Comparison of ENCODE assay signal across 8 cellular contexts in genomic region chr5:160165137-160166068, GRCh38. TPM values are rescaled to one million over a fixed set of nuclear protein-coding genes. Genes with fewer than 3 reads are reported as not detected.
DNase-seq lines count a peak whose midpoint lies in the region; ATAC-seq and TF ChIP-seq lines count a peak whose summit lies in the region.

No MANE protein-coding gene starts in this region.

- no peaks in the 10 kb centered on the region for H4K20me1 ChIP-seq in BLaER1

- CTCF ChIA-PET in GM10248 (lab: Yijun Ruan, JAX), result no interaction called here

- peaks cover 0 to 12% of the 10 kb centered on the region in 2 donors for H3K4me1 Mint-ChIP-seq in natural killer cell treated with Interleukin-12 subunit alpha and Interleukin-12 subunit beta and Interleukin-15 and Interleukin-18, amount 100 ng/mL, for 72 hours (ENCODE audit: low read depth in 2 of 2)

- peak overlapping the region; percentile 70 for H3K27ac ChIP-seq in BLaER1
- peak overlapping the region; percentile 99 for H3K27ac ChIP-seq in HUES64 (ENCODE audit: low read depth, low read length)
- peak overlapping the region; percentile 72 for H3K27ac ChIP-seq in foreskin keratinocyte

- H3K27me3 Mint-ChIP-seq in natural killer cell treated with Interleukin-12 subunit alpha and Interleukin-12 subunit beta and Interleukin-15 and Interleukin-18, amount 100 ng/mL, for 72 hours, result peaks cover 18 to 21% of the 10 kb centered on the region in 2 donors

- ATAC-seq in foreskin keratinocyte, result peak; percentile 89
- ATAC-seq in natural killer cell treated with Interleukin-12 subunit alpha and Interleukin-12 subunit beta and Interleukin-15 and Interleukin-18, amount 100 ng/mL, for 72 hours, result peak; percentile 43 to 64

- H3K4me3 ChIP-seq in BLaER1 (no peak overlapping the region), HUES64 (ENCODE audit: low read length) (peak overlapping the region; percentile 1; the same call in 1 of the 2 replicates)

- H3K9ac ChIP-seq in BLaER1, result peak overlapping the region; percentile 34; the same call in 1 of the 2 replicates
- H3K9ac ChIP-seq in HUES64 (ENCODE audit: low read depth, low read length), result peak overlapping the region; percentile 54

- H3K36me3 ChIP-seq in BLaER1, result no peaks in the 10 kb centered on the region
- no peaks in the 10 kb centered on the region for H3K36me3 ChIP-seq in HUES64 (ENCODE audit: insufficient read depth, low read length)

- H3K4me2 ChIP-seq in BLaER1, result peak overlapping the region; percentile 79

- peaks cover 84% of the 10 kb centered on the region for H3K4me1 ChIP-seq in BLaER1
- H3K4me1 ChIP-seq in HUES64 (ENCODE audit: insufficient read depth, low read length), result peaks cover 36% of the 10 kb centered on the region
- H3K4me1 ChIP-seq in foreskin keratinocyte, result peaks cover 39% of the 10 kb centered on the region

- peak; percentile 69 for DNase-seq in UCSD-AML1 (lab: John Stamatoyannopoulos, UW; ENCODE audit: unreplicated experiment)
- peak; percentile 97 to 98 for DNase-seq in foreskin keratinocyte
- no peak for DNase-seq in natural killer cell treated with Interleukin-12 subunit alpha and Interleukin-12 subunit beta and Interleukin-15 and Interleukin-18, amount 100 ng/mL, for 72 hours (ENCODE audit: low spot score)
- DNase-seq in NCI-H1930 (lab: John Stamatoyannopoulos, UW), result no peak
- no peak for DNase-seq in activated gamma-delta T cell treated with Interleukin-2 at 50 U/mL for 16 hours
- no peak for DNase-seq in GM10248 (ENCODE audit: extremely low spot score)

- no peak overlapping the region for H3K27ac Mint-ChIP-seq in natural killer cell treated with Interleukin-12 subunit alpha and Interleukin-12 subunit beta and Interleukin-15 and Interleukin-18, amount 100 ng/mL, for 72 hours

- TF ChIP-seq CTCF in foreskin keratinocyte (conservative IDR thresholded peaks at IDR 0.05) (no peak), GM10248 (IDR thresholded peaks at IDR 0.05; ENCODE audit: control extremely low read depth, extremely low read depth, low read depth, missing control alignments) (no peak)

- H3K9me3 Mint-ChIP-seq in natural killer cell treated with Interleukin-12 subunit alpha and Interleukin-12 subunit beta and Interleukin-15 and Interleukin-18, amount 100 ng/mL, for 72 hours, result no peaks in the 10 kb centered on the region

- H3K9me3 ChIP-seq in BLaER1, result no peaks in the 10 kb centered on the region
- no peaks in the 10 kb centered on the region for H3K9me3 ChIP-seq in HUES64 (ENCODE audit: insufficient read depth, low read depth, low read length)

- no peak overlapping the region for H3K4me3 Mint-ChIP-seq in natural killer cell treated with Interleukin-12 subunit alpha and Interleukin-12 subunit beta and Interleukin-15 and Interleukin-18, amount 100 ng/mL, for 72 hours

- 66% methylated on average over 15 of the region's 15 CpGs for WGBS in HUES64

- H3K36me3 Mint-ChIP-seq in natural killer cell treated with Interleukin-12 subunit alpha and Interleukin-12 subunit beta and Interleukin-15 and Interleukin-18, amount 100 ng/mL, for 72 hours, result no peaks in the 10 kb centered on the region

- POLR2A ChIA-PET in GM10248 (lab: Yijun Ruan, JAX), result no interaction called here

- H3K27me3 ChIP-seq in BLaER1 (no peaks in the 10 kb centered on the region), HUES64 (ENCODE audit: insufficient read depth, low read length) (no peaks in the 10 kb centered on the region), foreskin keratinocyte (no peaks in the 10 kb centered on the region)

RNA-seq across cellular contexts. Expression of gene PWWP2A, which starts 46.2 kb away (rescaled TPM):
- polyA plus RNA-seq in HUES64 (2013, experiment 1 of 2), result 31.3 TPM
- polyA plus RNA-seq in HUES64 (2013, experiment 2 of 2), result 28.2 TPM
- 13.9 and 16.6 TPM in 2 replicates for total RNA-seq in foreskin keratinocyte
- polyA plus RNA-seq in foreskin keratinocyte, result 3.0 and 4.4 TPM in 2 replicates
- total RNA-seq in natural killer cell treated with Interleukin-12 subunit alpha and Interleukin-12 subunit beta and Interleukin-15 and Interleukin-18, amount 100 ng/mL, for 72 hours, result 10 to 100 TPM; 22.8 to 30.6 TPM

Comparison
In these comparisons a context has a peak if more than half of its experiments do, and no peak if none do; other contexts are left out.
1. DNase-seq: peak in UCSD-AML1 (single experiment) and foreskin keratinocyte (2 of 2); none in natural killer cell treated with Interleukin-12 subunit alpha and Interleukin-12 subunit beta and Interleukin-15 and Interleukin-18, amount 100 ng/mL, for 72 hours (single experiment), NCI-H1930 (0 of 2), activated gamma-delta T cell treated with Interleukin-2 at 50 U/mL for 16 hours (single experiment) and GM10248 (single experiment).
2. Peak in every context shown above with its lines, with median percentiles within 50 percentile points of each other: H3K27ac ChIP-seq.